Comparison of ENCODE assay signal across 22 cellular contexts in genomic region chr10:70359017-70359550, GRCh38.
"Had no signal": no experiment of that assay in that cellular context is flagged by ENCODE, and none has a peak within 500 bp of the region (broad histone marks: within the 10 kb centered on the region; RNA-seq: fewer than 3 reads in every experiment).

No MANE protein-coding gene starts in this region.

- DNase-seq: activated CD4-positive, alpha-beta memory T cell treated with anti-CD3 and anti-CD28 coated beads, Interleukin-2, amount 10 ng/mL, durations not matched to agents 7 days and 5 days; activated CD4-positive, alpha-beta T cell treated with anti-CD3 and anti-CD28 coated beads, Interleukin-2, amount 10 ng/mL, durations not matched to agents 24 days and 14 days; activated gamma-delta T cell treated with Interleukin-2 at 50 U/mL for 16 hours; activated T-cell treated with anti-CD3 and anti-CD28 coated beads for 4 hours; caudate nucleus; dermis blood vessel endothelial cell; effector CD8-positive, alpha-beta T cell; glutamatergic neuron; hippocampal formation; sigmoid colon; stimulated activated CD4-positive, alpha-beta T cell treated with anti-CD3 and anti-CD28 coated beads, Interleukin-4, amount 100 ng/mL, for 1 hour; stimulated activated naive CD4-positive, alpha-beta T cell treated with Interleukin-2 at 50 U/mL for 16 hours; T-cell had no signal

- H3K27me3 Mint-ChIP-seq: activated CD4-positive, alpha-beta memory T cell treated with anti-CD3 and anti-CD28 coated beads, Interleukin-2, amount 10 ng/mL, durations not matched to agents 7 days and 5 days; activated CD4-positive, alpha-beta T cell treated with anti-CD3 and anti-CD28 coated beads, Interleukin-2, amount 10 ng/mL, durations not matched to agents 24 days and 14 days; activated naive CD4-positive, alpha-beta T cell treated with anti-CD3 and anti-CD28 coated beads, Interleukin-2, amount 50 U/mL, for 24 hours had no signal

- FAIRE-seq: frontal cortex had no signal

- H3K4me3 ChIP-seq: sigmoid colon, smooth muscle cell, upper lobe of left lung had no signal

- H3K27ac Mint-ChIP-seq: activated CD4-positive, alpha-beta memory T cell treated with anti-CD3 and anti-CD28 coated beads, Interleukin-2, amount 10 ng/mL, durations not matched to agents 7 days and 5 days; activated CD4-positive, alpha-beta T cell treated with anti-CD3 and anti-CD28 coated beads, Interleukin-2, amount 10 ng/mL, durations not matched to agents 24 days and 14 days; activated naive CD4-positive, alpha-beta T cell treated with anti-CD3 and anti-CD28 coated beads, Interleukin-2, amount 50 U/mL, for 24 hours; brain; memory B cell; T-helper 2 cell treated with Interferon-gamma antibody and Interleukin-4, amounts not matched to agents 5 μg/mL and 100 μg/mL, for 36 hours had no signal

- H3K36me3 ChIP-seq: sigmoid colon, upper lobe of left lung had no signal

- H3K27me3 ChIP-seq: sigmoid colon, upper lobe of left lung had no signal

- ATAC-seq: activated CD4-positive, CD25-positive, alpha-beta regulatory T cell treated with anti-CD3 and anti-CD28 coated beads, Interleukin-2, amount 50 U/mL, for 24 hours; T-cell had no signal

- H3K9me3 Mint-ChIP-seq: activated CD4-positive, alpha-beta memory T cell treated with anti-CD3 and anti-CD28 coated beads, Interleukin-2, amount 10 ng/mL, durations not matched to agents 7 days and 5 days; activated CD4-positive, alpha-beta T cell treated with anti-CD3 and anti-CD28 coated beads, Interleukin-2, amount 10 ng/mL, durations not matched to agents 24 days and 14 days; activated naive CD4-positive, alpha-beta T cell treated with anti-CD3 and anti-CD28 coated beads, Interleukin-2, amount 50 U/mL, for 24 hours; memory B cell; T-cell; T-helper 2 cell treated with Interferon-gamma antibody and Interleukin-4, amounts not matched to agents 5 μg/mL and 100 μg/mL, for 36 hours had no signal

- H3K4me3 Mint-ChIP-seq: activated CD4-positive, alpha-beta memory T cell treated with anti-CD3 and anti-CD28 coated beads, Interleukin-2, amount 10 ng/mL, durations not matched to agents 7 days and 5 days; activated CD4-positive, alpha-beta T cell treated with anti-CD3 and anti-CD28 coated beads, Interleukin-2, amount 10 ng/mL, durations not matched to agents 24 days and 14 days; activated naive CD4-positive, alpha-beta T cell treated with anti-CD3 and anti-CD28 coated beads, Interleukin-2, amount 50 U/mL, for 24 hours; brain; memory B cell; T-cell; T-helper 2 cell treated with Interferon-gamma antibody and Interleukin-4, amounts not matched to agents 5 μg/mL and 100 μg/mL, for 36 hours had no signal

- H3K9me3 ChIP-seq: sigmoid colon, upper lobe of left lung had no signal

- H3K27ac ChIP-seq: sigmoid colon, upper lobe of left lung, VCaP had no signal

- H3K36me3 Mint-ChIP-seq: memory B cell had no signal
